Comparison of ENCODE assay signal across 27 cellular contexts in the genomic region with DNA sequence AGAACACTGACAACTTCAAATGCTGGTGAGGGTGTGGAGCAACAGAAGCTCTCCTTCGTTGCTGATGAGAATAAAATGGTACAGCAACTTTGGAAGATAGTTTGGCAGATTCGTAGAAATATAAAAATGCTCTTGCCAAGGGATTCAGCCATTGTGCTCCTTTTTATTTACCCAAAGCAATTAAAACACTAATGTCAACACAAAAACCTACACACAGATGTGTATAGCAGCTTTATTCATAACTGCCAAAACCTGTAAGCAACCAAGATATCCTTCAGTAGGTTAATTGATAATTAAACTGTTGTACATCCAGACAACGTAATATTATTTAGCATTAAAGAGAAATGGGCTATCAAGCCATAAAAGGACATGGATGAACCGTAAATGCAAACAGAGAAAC.
"Had no signal": no experiment of that assay in that cellular context is flagged by ENCODE, and none has a peak within 500 bp of the region (broad histone marks: within the 10 kb centered on the region; RNA-seq: fewer than 3 reads in every experiment).

No MANE protein-coding gene starts in this region.

- ATAC-seq: activated CD8-positive, alpha-beta T cell treated with anti-CD3 and anti-CD28 coated beads for 36 hours; activated T-cell treated with anti-CD3 and anti-CD28 coated beads, Interleukin-2, amount 50 U/mL, for 72 hours; activated T-helper 17 cell treated with anti-CD3 and anti-CD28 coated beads, Interleukin-2, amount 50 U/mL, for 72 hours; Panc1 had no signal

- FAIRE-seq: TTC549 had no signal

- DNase-seq: activated CD4-positive, alpha-beta T cell treated with anti-CD3 and anti-CD28 coated beads, Interleukin-2, amount 10 ng/mL, durations not matched to agents 24 days and 14 days; activated CD4-positive, alpha-beta T cell treated with anti-CD3 and anti-CD28 coated beads, Interleukin-2, amount 50 U/mL, for 4 hours; activated CD8-positive, alpha-beta T cell treated with anti-CD3 and anti-CD28 coated beads for 36 hours; activated effector memory CD4-positive, alpha-beta T cell treated with anti-CD3 and anti-CD28 coated beads, Interleukin-2, amount 50 U/mL, for 16 hours; activated naive CD4-positive, alpha-beta T cell; activated naive CD4-positive, alpha-beta T cell treated with anti-CD3 and anti-CD28 coated beads, Interleukin-2, amount 50 U/mL, for 16 hours; activated naive CD8-positive, alpha-beta T cell treated with anti-CD3 and anti-CD28 coated beads for 36 hours; activated T-cell treated with anti-CD3 and anti-CD28 coated beads, Interleukin-2, amount 50 U/mL, for 1 hour; activated T-cell treated with anti-CD3 and anti-CD28 coated beads, Interleukin-2, amount 50 U/mL, for 72 hours; amygdala; colonic mucosa; Kasumi-1; MM.1S; MV-4-11; NCI-H1092; NCI-H1417 treated with DMSO at 0.1 percent for 48 hours; NCI-H187 treated with DMSO at 0.1 percent for 48 hours; NCI-H2227 treated with DMSO at 0.1 percent for 48 hours; NCI-H446 treated with DMSO at 0.1 percent for 48 hours; NCI-H524; NCI-H774; RPMI8226; SHP77 treated with DMSO at 0.1 percent for 48 hours; SK-N-SH had no signal
